1 cellular context compared by ENCODE assay signal in the genomic region with DNA sequence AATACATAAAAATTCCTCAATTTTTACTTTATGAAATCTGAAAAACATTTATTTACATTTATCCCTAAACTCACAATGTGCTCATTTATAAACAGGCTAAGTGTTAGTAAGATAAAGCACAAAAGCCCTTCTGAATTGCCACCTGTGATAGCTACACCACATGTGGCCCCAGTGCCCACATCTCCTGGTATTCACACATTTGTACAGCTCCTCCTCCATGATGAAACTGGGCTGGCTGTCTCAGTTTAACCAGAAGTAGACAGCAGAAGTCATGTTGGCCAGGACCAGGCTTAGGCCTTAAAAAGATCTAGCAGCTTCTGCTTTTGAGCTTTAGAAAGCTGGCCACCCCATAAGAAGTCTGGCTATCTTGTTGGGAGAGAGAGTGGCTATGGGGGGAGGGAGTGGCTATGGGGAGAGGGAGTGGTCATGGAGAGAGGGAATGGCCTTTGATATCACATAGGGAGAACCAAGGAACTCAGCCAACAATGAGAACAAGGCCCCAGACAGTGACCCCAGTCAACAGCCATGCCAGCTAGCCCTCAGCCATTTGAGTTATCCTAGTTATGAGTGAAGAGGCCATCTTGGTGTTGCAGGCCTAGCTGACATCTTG.
TF ChIP-seq lines count a peak whose summit lies in the region.

No MANE protein-coding gene starts in this region.

TF ChIP-seq in IMR-90, 13 proteins besides CTCF, POLR2A, EP300 and RAD21:
- TF ChIP-seq MXI1 (IDR thresholded peaks at IDR 0.05; ENCODE audit: borderline replicate concordance, low read depth, low read length) = no peak
- no peak for TF ChIP-seq RFX5 (IDR thresholded peaks at IDR 0.05; ENCODE audit: low read depth, low read length)
- no peak for TF ChIP-seq MAZ (IDR thresholded peaks at IDR 0.05; ENCODE audit: borderline replicate concordance, low read depth, low read length)
- no peak for TF ChIP-seq RCOR1 (IDR thresholded peaks at IDR 0.05; ENCODE audit: insufficient replicate concordance, low read length)
- TF ChIP-seq CHD1 (IDR thresholded peaks at IDR 0.05; ENCODE audit: low read depth, low read length) = no peak
- no peak for TF ChIP-seq FOS (IDR thresholded peaks at IDR 0.05; ENCODE audit: low read depth, low read length)
- no peak for TF ChIP-seq SMC3 (IDR thresholded peaks at IDR 0.05; ENCODE audit: low read depth, low read length)
- TF ChIP-seq MAFK (IDR thresholded peaks at IDR 0.05; ENCODE audit: low read depth, low read length) = no peak
- no peak for TF ChIP-seq CEBPB (IDR thresholded peaks at IDR 0.05; ENCODE audit: low read depth, low read length)
- TF ChIP-seq NFE2L2 (IDR thresholded peaks at IDR 0.05; ENCODE audit: low read depth, low read length) = no peak
- no peak for TF ChIP-seq BHLHE40 (IDR thresholded peaks at IDR 0.05; ENCODE audit: low read depth, low read length)
- TF ChIP-seq, protein P1, sequence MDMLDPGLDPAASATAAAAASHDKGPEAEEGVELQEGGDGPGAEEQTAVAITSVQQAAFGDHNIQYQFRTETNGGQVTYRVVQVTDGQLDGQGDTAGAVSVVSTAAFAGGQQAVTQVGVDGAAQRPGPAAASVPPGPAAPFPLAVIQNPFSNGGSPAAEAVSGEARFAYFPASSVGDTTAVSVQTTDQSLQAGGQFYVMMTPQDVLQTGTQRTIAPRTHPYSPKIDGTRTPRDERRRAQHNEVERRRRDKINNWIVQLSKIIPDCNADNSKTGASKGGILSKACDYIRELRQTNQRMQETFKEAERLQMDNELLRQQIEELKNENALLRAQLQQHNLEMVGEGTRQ (IDR thresholded peaks at IDR 0.05; ENCODE audit: low read depth, low read length) = no peak
- TF ChIP-seq, protein P2, sequence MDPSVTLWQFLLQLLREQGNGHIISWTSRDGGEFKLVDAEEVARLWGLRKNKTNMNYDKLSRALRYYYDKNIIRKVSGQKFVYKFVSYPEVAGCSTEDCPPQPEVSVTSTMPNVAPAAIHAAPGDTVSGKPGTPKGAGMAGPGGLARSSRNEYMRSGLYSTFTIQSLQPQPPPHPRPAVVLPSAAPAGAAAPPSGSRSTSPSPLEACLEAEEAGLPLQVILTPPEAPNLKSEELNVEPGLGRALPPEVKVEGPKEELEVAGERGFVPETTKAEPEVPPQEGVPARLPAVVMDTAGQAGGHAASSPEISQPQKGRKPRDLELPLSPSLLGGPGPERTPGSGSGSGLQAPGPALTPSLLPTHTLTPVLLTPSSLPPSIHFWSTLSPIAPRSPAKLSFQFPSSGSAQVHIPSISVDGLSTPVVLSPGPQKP (IDR thresholded peaks at IDR 0.05; ENCODE audit: borderline replicate concordance, low read depth, low read length) = no peak
